ENCODE assay signal across 2 cellular contexts in the genomic region with DNA sequence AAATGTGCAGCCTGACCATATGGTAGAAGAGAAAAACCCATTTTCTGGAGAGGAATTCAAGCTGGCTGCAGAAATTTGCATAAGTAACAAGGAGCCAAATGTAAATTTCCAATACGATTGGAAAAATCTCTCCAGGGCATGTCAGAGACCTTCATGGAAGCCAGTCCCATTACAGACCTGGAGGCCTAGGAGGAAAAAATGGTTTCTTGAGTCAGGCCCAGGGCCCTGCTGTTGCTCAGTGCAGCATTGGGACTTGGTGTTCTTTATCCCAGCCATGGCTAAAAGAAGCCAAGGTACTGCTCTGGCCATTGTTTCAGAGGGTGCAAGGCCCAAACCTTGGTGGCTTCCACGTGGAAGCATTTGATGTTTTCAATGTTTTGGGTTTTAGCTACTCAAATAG.
TF ChIP-seq lines count a peak whose summit lies in the region.

No MANE protein-coding gene starts in this region.

TF ChIP-seq in A549, 52 proteins besides CTCF, POLR2A, EP300 and RAD21 (continued from another document):
- TF ChIP-seq, protein P1, sequence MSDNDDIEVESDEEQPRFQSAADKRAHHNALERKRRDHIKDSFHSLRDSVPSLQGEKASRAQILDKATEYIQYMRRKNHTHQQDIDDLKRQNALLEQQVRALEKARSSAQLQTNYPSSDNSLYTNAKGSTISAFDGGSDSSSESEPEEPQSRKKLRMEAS (IDR thresholded peaks at IDR 0.05), result no peak

TF ChIP-seq in HEK293, 187 proteins besides CTCF, POLR2A, EP300 and RAD21 (continued from another document):
- TF ChIP-seq, protein P2, sequence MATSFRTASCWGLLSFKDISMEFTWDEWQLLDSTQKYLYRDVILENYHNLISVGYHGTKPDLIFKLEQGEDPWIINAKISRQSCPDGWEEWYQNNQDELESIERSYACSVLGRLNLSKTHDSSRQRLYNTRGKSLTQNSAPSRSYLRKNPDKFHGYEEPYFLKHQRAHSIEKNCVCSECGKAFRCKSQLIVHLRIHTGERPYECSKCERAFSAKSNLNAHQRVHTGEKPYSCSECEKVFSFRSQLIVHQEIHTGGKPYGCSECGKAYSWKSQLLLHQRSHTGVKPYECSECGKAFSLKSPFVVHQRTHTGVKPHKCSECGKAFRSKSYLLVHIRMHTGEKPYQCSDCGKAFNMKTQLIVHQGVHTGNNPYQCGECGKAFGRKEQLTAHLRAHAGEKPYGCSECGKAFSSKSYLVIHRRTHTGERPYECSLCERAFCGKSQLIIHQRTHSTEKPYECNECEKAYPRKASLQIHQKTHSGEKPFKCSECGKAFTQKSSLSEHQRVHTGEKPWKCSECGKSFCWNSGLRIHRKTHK (tag by site-specific recombination; IDR thresholded peaks at IDR 0.05), result no peak
